In the genomic region with DNA sequence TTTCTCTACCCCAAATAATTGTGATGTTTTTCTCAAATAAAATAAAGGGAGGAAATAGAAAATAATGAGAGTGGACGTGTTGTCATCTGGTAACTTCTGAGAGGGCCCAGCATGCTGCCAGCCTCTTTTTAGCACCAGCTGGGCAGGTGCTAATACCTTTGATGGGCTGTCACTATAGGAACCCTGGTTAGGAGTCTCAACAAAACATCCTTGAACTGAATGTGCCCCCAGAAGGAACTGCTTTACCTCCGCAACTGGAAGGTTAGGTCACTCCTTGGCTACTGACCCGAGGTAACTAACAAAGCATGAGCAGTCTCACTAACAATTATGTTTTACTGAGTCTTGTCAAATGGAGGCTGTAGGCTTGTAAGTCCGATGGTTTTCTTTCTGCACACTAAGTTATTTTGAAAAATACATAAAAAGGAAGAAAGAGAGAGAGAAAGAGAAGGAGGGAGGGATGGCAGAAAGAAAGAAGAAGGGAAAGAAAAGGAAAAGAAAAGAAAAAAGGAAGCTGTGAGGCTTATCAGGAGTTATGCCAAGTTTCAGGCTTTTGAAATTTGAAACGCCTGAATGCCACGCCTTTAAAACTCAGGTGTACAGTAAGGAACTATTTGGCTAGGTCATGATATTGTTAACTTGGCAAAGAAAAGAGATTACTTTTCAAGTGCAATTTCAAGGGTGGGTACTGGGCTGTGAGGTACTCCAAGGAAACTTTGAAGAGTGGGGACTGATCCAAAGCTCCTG, we compare ENCODE assay signal across 13 cellular contexts.
A peak's percentile ranks its signal among the peaks of the same experiment; 100 is the strongest.
DNase-seq lines count a peak whose midpoint lies in the region; ATAC-seq and TF ChIP-seq lines count a peak whose summit lies in the region.
"Had no signal": no experiment of that assay in that cellular context is flagged by ENCODE, and none has a peak within 500 bp of the region (broad histone marks: within the 10 kb centered on the region; RNA-seq: fewer than 3 reads in every experiment).

No MANE protein-coding gene starts in this region.

- no peaks in the 10 kb centered on the region for H3K36me3 Mint-ChIP-seq in activated naive CD4-positive, alpha-beta T cell treated with anti-CD3 and anti-CD28 coated beads, Interleukin-2, amount 50 U/mL, for 24 hours

- H3K4me1 ChIP-seq in upper lobe of right lung = no peaks in the 10 kb centered on the region
- H3K4me1 ChIP-seq: spleen had no signal

- H3K9me3 Mint-ChIP-seq in activated naive CD4-positive, alpha-beta T cell treated with anti-CD3 and anti-CD28 coated beads, Interleukin-2, amount 50 U/mL, for 24 hours = no peaks in the 10 kb centered on the region

- H3K4me3 ChIP-seq in upper lobe of right lung = no peak overlapping the region
- no peak overlapping the region for H3K4me3 ChIP-seq in foreskin fibroblast (ENCODE audit: low read depth in 1 of 2, low read length in 2 of 2)
- H3K4me3 ChIP-seq: coronary artery, spleen had no signal

- H3K27ac ChIP-seq in VCaP (peak overlapping the region; percentile 51), upper lobe of right lung (no peak overlapping the region)
- H3K27ac ChIP-seq: coronary artery, spleen had no signal

- intact Hi-C loops in left colon (cut with DNase I, micrococcal nuclease) (no loop called here), upper lobe of right lung (cut with DNase I) (no loop called here)

- no peaks in the 10 kb centered on the region for H3K9me3 ChIP-seq in upper lobe of right lung
- H3K9me3 ChIP-seq: spleen had no signal

- TF ChIP-seq CTCF in VCaP (conservative IDR thresholded peaks at IDR 0.05) = no peak
- TF ChIP-seq CTCF in upper lobe of right lung (IDR thresholded peaks at IDR 0.05) = no peak
- TF ChIP-seq CTCF in foreskin fibroblast (IDR thresholded peaks at IDR 0.05; ENCODE audit: low read depth, low read length) = no peak

- H3K27me3 Mint-ChIP-seq in activated naive CD4-positive, alpha-beta T cell treated with anti-CD3 and anti-CD28 coated beads, Interleukin-2, amount 50 U/mL, for 24 hours = no peaks in the 10 kb centered on the region

- H3K4me3 Mint-ChIP-seq in activated naive CD4-positive, alpha-beta T cell treated with anti-CD3 and anti-CD28 coated beads, Interleukin-2, amount 50 U/mL, for 24 hours = no peak overlapping the region

- no peaks in the 10 kb centered on the region for H3K36me3 ChIP-seq in upper lobe of right lung
- H3K36me3 ChIP-seq: spleen had no signal

- H3K27ac Mint-ChIP-seq in activated naive CD4-positive, alpha-beta T cell treated with anti-CD3 and anti-CD28 coated beads, Interleukin-2, amount 50 U/mL, for 24 hours = peak overlapping the region; percentile 42

- no peak for DNase-seq in activated naive CD4-positive, alpha-beta T cell (lab: John Stamatoyannopoulos, UW)
- no peak for DNase-seq in left colon
- no peak for DNase-seq in upper lobe of right lung
- DNase-seq in T1000 (lab: John Stamatoyannopoulos, UW) = no peak
- no peak for DNase-seq in mucosa of gallbladder (ENCODE audit: low spot score)
- DNase-seq in foreskin fibroblast = no peak
- DNase-seq: mesenchymal stem cell, NCI-H748 treated with DMSO at 0.1 percent for 48 hours, SHP77 treated with DMSO at 0.1 percent for 48 hours, spleen had no signal

- H3K27me3 ChIP-seq in upper lobe of right lung = no peaks in the 10 kb centered on the region
- H3K27me3 ChIP-seq: spleen had no signal

- H3K4me1 Mint-ChIP-seq in activated naive CD4-positive, alpha-beta T cell treated with anti-CD3 and anti-CD28 coated beads, Interleukin-2, amount 50 U/mL, for 24 hours = peaks cover 14% of the 10 kb centered on the region

- ATAC-seq in left colon (peak; percentile 93), upper lobe of right lung (peak; percentile 85)
